In the genomic region with DNA sequence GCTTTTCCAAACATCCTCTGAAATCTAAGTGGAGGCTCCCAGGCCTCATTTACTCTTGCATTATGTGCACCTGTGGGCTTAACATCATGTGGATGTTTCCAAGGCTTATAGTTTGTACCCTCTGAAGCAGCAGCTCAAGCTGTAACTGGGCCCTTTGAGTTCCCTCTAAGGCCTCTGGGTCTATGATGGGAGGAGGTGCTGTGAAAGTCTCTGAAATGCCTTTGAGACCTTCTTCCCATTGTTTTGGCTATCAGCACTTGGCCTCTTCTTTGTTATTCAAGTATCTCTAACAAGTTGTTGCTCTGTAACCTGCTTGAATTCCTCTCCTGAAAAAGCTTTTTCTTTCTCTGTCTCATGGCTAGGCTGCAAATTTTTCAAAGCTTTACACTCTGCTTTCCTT, we compare ENCODE assay signal across 32 cellular contexts. TPM values are rescaled to one million over a fixed set of nuclear protein-coding genes. Genes with fewer than 3 reads are reported as not detected.
"Had no signal": no experiment of that assay in that cellular context is flagged by ENCODE, and none has a peak within 500 bp of the region (broad histone marks: within the 10 kb centered on the region; RNA-seq: fewer than 3 reads in every experiment).

No MANE protein-coding gene starts in this region.

- H3K27ac ChIP-seq: colonic mucosa, esophagus squamous epithelium, heart right ventricle, left lung, neural progenitor cell, prostate gland, right atrium auricular region, testis, tibial artery had no signal

- H3K4me1 Mint-ChIP-seq: naive thymus-derived CD4-positive, alpha-beta T cell; nephron; neural progenitor cell; stimulated activated memory B cell treated with anti-CD40 and anti-IgM and Interleukin-4, amounts not matched to agents 10 μg/mL and 1 μg/mL and 100 μg/mL, for 72 hours had no signal

- ATAC-seq: heart right ventricle; left cardiac atrium; left lung; naive thymus-derived CD4-positive, alpha-beta T cell; sciatic nerve; stimulated activated memory B cell treated with anti-CD40 and anti-IgM and Interleukin-4, amounts not matched to agents 10 μg/mL and 1 μg/mL and 100 μg/mL, for 72 hours; stimulated activated naive CD8-positive, alpha-beta T cell treated with anti-CD3 and anti-CD28 coated beads, Interleukin-15, Interleukin-2, amounts not matched to agents 100 U/mL and 50 U/mL, for 24 hours had no signal

- H3K9ac ChIP-seq: neural progenitor cell had no signal

- H3K36me3 Mint-ChIP-seq: neural progenitor cell; stimulated activated memory B cell treated with anti-CD40 and anti-IgM and Interleukin-4, amounts not matched to agents 10 μg/mL and 1 μg/mL and 100 μg/mL, for 72 hours; type B pancreatic cell had no signal

- H2AFZ ChIP-seq: neural progenitor cell had no signal

- H3K4me3 ChIP-seq: colonic mucosa, esophagus squamous epithelium, heart right ventricle, left lung, neural progenitor cell, prostate gland, right atrium auricular region, smooth muscle cell, testis, tibial artery had no signal

- H3K4me3 Mint-ChIP-seq: dendritic cell treated with granulocyte-macrophage colony-stimulating factor and Interleukin-4, amounts not matched to agents 40 ng/mL and 50 ng/mL, for 4 days; naive thymus-derived CD4-positive, alpha-beta T cell; nephron; neural progenitor cell; stimulated activated memory B cell treated with anti-CD40 and anti-IgM and Interleukin-4, amounts not matched to agents 10 μg/mL and 1 μg/mL and 100 μg/mL, for 72 hours; type B pancreatic cell had no signal

- DNase-seq: colonic mucosa; effector memory CD4-positive, alpha-beta T cell; erythroblast; esophagus squamous epithelium; foreskin melanocyte; glutamatergic neuron; heart right ventricle; hippocampal formation; left cardiac atrium; left lung; mesenchymal stem cell; midbrain; naive thymus-derived CD4-positive, alpha-beta T cell; stimulated activated CD4-positive, alpha-beta T cell treated with anti-CD3 and anti-CD28 coated beads, Interleukin-12 subunit alpha, Interleukin-12 subunit beta, amount 100 ng/mL, for 4 hours; stimulated activated CD4-positive, alpha-beta T cell treated with anti-CD3 and anti-CD28 coated beads, Interleukin-1b, Interleukin-23, amount 100 ng/mL, for 48 hours; stimulated activated CD4-positive, alpha-beta T cell treated with anti-CD3 and anti-CD28 coated beads, Interleukin-4, amount 100 ng/mL, for 4 hours; stimulated activated naive CD8-positive, alpha-beta T cell treated with anti-CD3 and anti-CD28 coated beads, Interleukin-15, Interleukin-2, amounts not matched to agents 100 U/mL and 50 U/mL, for 24 hours; substantia nigra; testis; tibial artery had no signal

- H3K4me2 ChIP-seq: neural progenitor cell, smooth muscle cell had no signal

- H3K4me1 ChIP-seq: colonic mucosa, esophagus squamous epithelium, heart right ventricle, left lung, neural progenitor cell, prostate gland, right atrium auricular region, testis, tibial artery had no signal

- H3K36me3 ChIP-seq: colonic mucosa, esophagus squamous epithelium, heart right ventricle, left lung, neural progenitor cell, prostate gland, right atrium auricular region, tibial artery had no signal

- H3K9me3 ChIP-seq: colonic mucosa, esophagus squamous epithelium, prostate gland, right atrium auricular region, testis had no signal

- H3K27me3 ChIP-seq: colonic mucosa, esophagus squamous epithelium, left lung, neural progenitor cell, right atrium auricular region, testis, tibial artery had no signal

- H3K27ac Mint-ChIP-seq: dendritic cell treated with granulocyte-macrophage colony-stimulating factor and Interleukin-4, amounts not matched to agents 40 ng/mL and 50 ng/mL, for 4 days; naive thymus-derived CD4-positive, alpha-beta T cell; nephron; neural progenitor cell; stimulated activated memory B cell treated with anti-CD40 and anti-IgM and Interleukin-4, amounts not matched to agents 10 μg/mL and 1 μg/mL and 100 μg/mL, for 72 hours; type B pancreatic cell had no signal

- H3K27me3 Mint-ChIP-seq: dendritic cell treated with granulocyte-macrophage colony-stimulating factor and Interleukin-4, amounts not matched to agents 40 ng/mL and 50 ng/mL, for 4 days; stimulated activated memory B cell treated with anti-CD40 and anti-IgM and Interleukin-4, amounts not matched to agents 10 μg/mL and 1 μg/mL and 100 μg/mL, for 72 hours; type B pancreatic cell had no signal

RNA-seq across cellular contexts. Expression of gene MYT1L, which starts 58.1 kb away (rescaled TPM):
- total RNA-seq: esophagus squamous epithelium, heart right ventricle, left cardiac atrium, left lung, lower leg skin, lung microvascular endothelial cell, osteoblast, right atrium auricular region, sciatic nerve, smooth muscle cell had no signal
- polyA plus RNA-seq: heart right ventricle had no signal
